Comparison of ENCODE assay signal across 9 cellular contexts in genomic region chr6:137155830-137156229, GRCh38. TPM values are rescaled to one million over a fixed set of nuclear protein-coding genes. Genes with fewer than 3 reads are reported as not detected.
DNase-seq lines count a peak whose midpoint lies in the region; ATAC-seq and TF ChIP-seq lines count a peak whose summit lies in the region.
"Had no signal": no experiment of that assay in that cellular context is flagged by ENCODE, and none has a peak within 500 bp of the region (broad histone marks: within the 10 kb centered on the region; RNA-seq: fewer than 3 reads in every experiment).

No MANE protein-coding gene starts in this region.

- peak overlapping the region; percentile 62 for H3K27ac Mint-ChIP-seq in T-helper 2 cell treated with Interferon-gamma antibody and Interleukin-4, amounts not matched to agents 5 μg/mL and 100 μg/mL, for 36 hours

- H3K4me3 Mint-ChIP-seq in T-helper 2 cell treated with Interferon-gamma antibody and Interleukin-4, amounts not matched to agents 5 μg/mL and 100 μg/mL, for 36 hours: peak overlapping the region; percentile 56

- peaks cover 30% of the 10 kb centered on the region for H3K36me3 Mint-ChIP-seq in T-helper 2 cell treated with Interferon-gamma antibody and Interleukin-4, amounts not matched to agents 5 μg/mL and 100 μg/mL, for 36 hours (ENCODE audit: low read depth)

- H3K4me1 Mint-ChIP-seq in T-helper 2 cell treated with Interferon-gamma antibody and Interleukin-4, amounts not matched to agents 5 μg/mL and 100 μg/mL, for 36 hours (ENCODE audit: low read depth): peaks cover 34% of the 10 kb centered on the region

- no peaks in the 10 kb centered on the region for H3K9me3 ChIP-seq in colonic mucosa
- H3K9me3 ChIP-seq in right atrium auricular region: peaks cover 0 to 22% of the 10 kb centered on the region in 2 donors

- H3K27ac ChIP-seq in colonic mucosa (no peak overlapping the region), right atrium auricular region (no peak overlapping the region)

- ATAC-seq in HG02852 (IDR thresholded peaks at IDR 0.05; ENCODE audit: unreplicated experiment): peak; percentile 74
- ATAC-seq in HG03342 (IDR thresholded peaks at IDR 0.05; ENCODE audit: unreplicated experiment): no peak
- no peak for ATAC-seq in GM21390 (IDR thresholded peaks at IDR 0.05; ENCODE audit: unreplicated experiment)

- H3K36me3 ChIP-seq in colonic mucosa (no peaks in the 10 kb centered on the region), right atrium auricular region (no peaks in the 10 kb centered on the region)

- TF ChIP-seq CTCF in colonic mucosa (IDR thresholded peaks at IDR 0.05): no peak
- TF ChIP-seq CTCF in right atrium auricular region (IDR thresholded peaks at IDR 0.05): no peak

- H3K9ac ChIP-seq in colonic mucosa (ENCODE audit: low read depth in 2 of 2, low read length in 2 of 2): no peak overlapping the region

- H3K4me3 ChIP-seq in colonic mucosa (no peak overlapping the region), right atrium auricular region (no peak overlapping the region)

- H3K27me3 Mint-ChIP-seq in T-helper 2 cell treated with Interferon-gamma antibody and Interleukin-4, amounts not matched to agents 5 μg/mL and 100 μg/mL, for 36 hours (ENCODE audit: low read depth): peaks cover 10% of the 10 kb centered on the region

- H3K4me1 ChIP-seq in colonic mucosa: no peaks in the 10 kb centered on the region
- H3K4me1 ChIP-seq in right atrium auricular region: peaks cover 0 to 18% of the 10 kb centered on the region in 2 donors

- H3K9me3 Mint-ChIP-seq in T-helper 2 cell treated with Interferon-gamma antibody and Interleukin-4, amounts not matched to agents 5 μg/mL and 100 μg/mL, for 36 hours: peaks cover 47% of the 10 kb centered on the region

- intact Hi-C loops in colonic mucosa (cut with DNase I): no loop called here

- H3K27me3 ChIP-seq in colonic mucosa: no peaks in the 10 kb centered on the region
- no peaks in the 10 kb centered on the region for H3K27me3 ChIP-seq in right atrium auricular region

- peak; percentile 32 for DNase-seq in DMS79 (lab: John Stamatoyannopoulos, UW)
- DNase-seq in T-helper 2 cell treated with Interferon-gamma antibody and Interleukin-4, amounts not matched to agents 5 μg/mL and 100 μg/mL, for 36 hours (ENCODE audit: low spot score): peak; percentile 60
- peak; percentile 10 for DNase-seq in globus pallidus (ENCODE audit: low spot score)
- DNase-seq in colonic mucosa: no peak
- DNase-seq in right atrium auricular region (ENCODE audit: low spot score): no peak

RNA-seq across cellular contexts. Expression of gene IL22RA2, which starts 17.6 kb away (rescaled TPM):
- under 1 TPM in 1 of 2 donors, not detected in 1; 0.21 TPM for total RNA-seq in colonic mucosa
- total RNA-seq in right atrium auricular region: not detected
- total RNA-seq: glomerular endothelial cell had no signal

Comparison
In these comparisons a context has a peak if more than half of its experiments do, and no peak if none do; other contexts are left out.
1. DNase-seq: peak in DMS79 (single experiment), T-helper 2 cell treated with Interferon-gamma antibody and Interleukin-4, amounts not matched to agents 5 μg/mL and 100 μg/mL, for 36 hours (single experiment) and globus pallidus (single experiment); none in colonic mucosa (single experiment) and right atrium auricular region (single experiment).